1 cellular context compared by ENCODE assay signal in genomic region chr9:112486221-112487007, GRCh38.
TF ChIP-seq lines count a peak whose summit lies in the region.

A gene with protein sequence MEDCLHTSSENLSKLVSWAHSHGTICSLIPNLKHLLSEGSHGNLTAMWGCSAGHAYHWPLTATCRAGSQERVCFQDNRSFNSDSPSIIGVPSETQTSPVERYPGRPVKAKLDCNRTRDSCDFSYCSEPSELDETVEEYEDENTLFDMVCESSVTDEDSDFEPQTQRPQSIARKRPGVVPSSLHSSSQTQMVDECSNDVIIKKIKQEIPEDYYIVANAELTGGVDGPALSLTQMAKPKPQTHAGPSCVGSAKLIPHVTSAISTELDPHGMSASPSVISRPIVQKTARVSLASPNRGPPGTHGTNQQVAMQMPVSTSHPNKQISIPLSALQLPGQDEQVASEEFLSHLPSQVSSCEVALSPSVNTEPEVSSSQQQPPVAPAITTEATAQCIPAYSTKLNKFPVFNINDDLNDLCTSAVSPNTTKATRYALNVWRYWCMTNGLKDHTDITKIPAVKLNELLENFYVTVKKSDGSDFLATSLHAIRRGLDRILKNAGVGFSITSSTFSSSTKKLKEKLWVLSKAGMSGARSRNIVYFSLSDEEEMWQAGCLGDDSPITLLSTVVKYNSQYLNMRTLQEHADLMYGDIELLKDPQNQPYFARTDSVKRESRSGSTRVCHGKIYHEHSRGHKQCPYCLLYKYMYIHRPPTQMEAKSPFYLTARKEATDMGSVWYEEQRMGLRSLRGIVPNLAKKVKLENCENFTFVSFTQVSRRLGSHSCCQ (plus strand): TSS chr9:112486827. CDS start chr9:112574081, 87,254 bp downstream.

TF ChIP-seq in GM12878, 131 proteins besides CTCF, POLR2A, EP300 and RAD21 (continued from another document and continues in another):
- TF ChIP-seq, protein P1, sequence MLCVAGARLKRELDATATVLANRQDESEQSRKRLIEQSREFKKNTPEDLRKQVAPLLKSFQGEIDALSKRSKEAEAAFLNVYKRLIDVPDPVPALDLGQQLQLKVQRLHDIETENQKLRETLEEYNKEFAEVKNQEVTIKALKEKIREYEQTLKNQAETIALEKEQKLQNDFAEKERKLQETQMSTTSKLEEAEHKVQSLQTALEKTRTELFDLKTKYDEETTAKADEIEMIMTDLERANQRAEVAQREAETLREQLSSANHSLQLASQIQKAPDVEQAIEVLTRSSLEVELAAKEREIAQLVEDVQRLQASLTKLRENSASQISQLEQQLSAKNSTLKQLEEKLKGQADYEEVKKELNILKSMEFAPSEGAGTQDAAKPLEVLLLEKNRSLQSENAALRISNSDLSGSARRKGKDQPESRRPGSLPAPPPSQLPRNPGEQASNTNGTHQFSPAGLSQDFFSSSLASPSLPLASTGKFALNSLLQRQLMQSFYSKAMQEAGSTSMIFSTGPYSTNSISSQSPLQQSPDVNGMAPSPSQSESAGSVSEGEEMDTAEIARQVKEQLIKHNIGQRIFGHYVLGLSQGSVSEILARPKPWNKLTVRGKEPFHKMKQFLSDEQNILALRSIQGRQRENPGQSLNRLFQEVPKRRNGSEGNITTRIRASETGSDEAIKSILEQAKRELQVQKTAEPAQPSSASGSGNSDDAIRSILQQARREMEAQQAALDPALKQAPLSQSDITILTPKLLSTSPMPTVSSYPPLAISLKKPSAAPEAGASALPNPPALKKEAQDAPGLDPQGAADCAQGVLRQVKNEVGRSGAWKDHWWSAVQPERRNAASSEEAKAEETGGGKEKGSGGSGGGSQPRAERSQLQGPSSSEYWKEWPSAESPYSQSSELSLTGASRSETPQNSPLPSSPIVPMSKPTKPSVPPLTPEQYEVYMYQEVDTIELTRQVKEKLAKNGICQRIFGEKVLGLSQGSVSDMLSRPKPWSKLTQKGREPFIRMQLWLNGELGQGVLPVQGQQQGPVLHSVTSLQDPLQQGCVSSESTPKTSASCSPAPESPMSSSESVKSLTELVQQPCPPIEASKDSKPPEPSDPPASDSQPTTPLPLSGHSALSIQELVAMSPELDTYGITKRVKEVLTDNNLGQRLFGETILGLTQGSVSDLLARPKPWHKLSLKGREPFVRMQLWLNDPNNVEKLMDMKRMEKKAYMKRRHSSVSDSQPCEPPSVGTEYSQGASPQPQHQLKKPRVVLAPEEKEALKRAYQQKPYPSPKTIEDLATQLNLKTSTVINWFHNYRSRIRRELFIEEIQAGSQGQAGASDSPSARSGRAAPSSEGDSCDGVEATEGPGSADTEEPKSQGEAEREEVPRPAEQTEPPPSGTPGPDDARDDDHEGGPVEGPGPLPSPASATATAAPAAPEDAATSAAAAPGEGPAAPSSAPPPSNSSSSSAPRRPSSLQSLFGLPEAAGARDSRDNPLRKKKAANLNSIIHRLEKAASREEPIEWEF (IDR thresholded peaks at IDR 0.05; ENCODE audit: insufficient replicate concordance, low read depth, low read length): no peak
- TF ChIP-seq NR2F1 (conservative IDR thresholded peaks at IDR 0.05): no peak
- TF ChIP-seq TCF12 (IDR thresholded peaks at IDR 0.05; ENCODE audit: low read depth, low read length): peak; percentile 69; the same call in 1 of the 2 replicates
- peak; percentile 78; the same call in 1 of the 2 replicates for TF ChIP-seq ZSCAN29 (IDR thresholded peaks at IDR 0.05)
- TF ChIP-seq, protein P2, sequence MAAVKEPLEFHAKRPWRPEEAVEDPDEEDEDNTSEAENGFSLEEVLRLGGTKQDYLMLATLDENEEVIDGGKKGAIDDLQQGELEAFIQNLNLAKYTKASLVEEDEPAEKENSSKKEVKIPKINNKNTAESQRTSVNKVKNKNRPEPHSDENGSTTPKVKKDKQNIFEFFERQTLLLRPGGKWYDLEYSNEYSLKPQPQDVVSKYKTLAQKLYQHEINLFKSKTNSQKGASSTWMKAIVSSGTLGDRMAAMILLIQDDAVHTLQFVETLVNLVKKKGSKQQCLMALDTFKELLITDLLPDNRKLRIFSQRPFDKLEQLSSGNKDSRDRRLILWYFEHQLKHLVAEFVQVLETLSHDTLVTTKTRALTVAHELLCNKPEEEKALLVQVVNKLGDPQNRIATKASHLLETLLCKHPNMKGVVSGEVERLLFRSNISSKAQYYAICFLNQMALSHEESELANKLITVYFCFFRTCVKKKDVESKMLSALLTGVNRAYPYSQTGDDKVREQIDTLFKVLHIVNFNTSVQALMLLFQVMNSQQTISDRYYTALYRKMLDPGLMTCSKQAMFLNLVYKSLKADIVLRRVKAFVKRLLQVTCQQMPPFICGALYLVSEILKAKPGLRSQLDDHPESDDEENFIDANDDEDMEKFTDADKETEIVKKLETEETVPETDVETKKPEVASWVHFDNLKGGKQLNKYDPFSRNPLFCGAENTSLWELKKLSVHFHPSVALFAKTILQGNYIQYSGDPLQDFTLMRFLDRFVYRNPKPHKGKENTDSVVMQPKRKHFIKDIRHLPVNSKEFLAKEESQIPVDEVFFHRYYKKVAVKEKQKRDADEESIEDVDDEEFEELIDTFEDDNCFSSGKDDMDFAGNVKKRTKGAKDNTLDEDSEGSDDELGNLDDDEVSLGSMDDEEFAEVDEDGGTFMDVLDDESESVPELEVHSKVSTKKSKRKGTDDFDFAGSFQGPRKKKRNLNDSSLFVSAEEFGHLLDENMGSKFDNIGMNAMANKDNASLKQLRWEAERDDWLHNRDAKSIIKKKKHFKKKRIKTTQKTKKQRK (IDR thresholded peaks at IDR 0.05; ENCODE audit: low read depth, low read length): no peak
- TF ChIP-seq CBX3 (IDR thresholded peaks at IDR 0.05; ENCODE audit: borderline replicate concordance, low read depth): no peak
- no peak for TF ChIP-seq RELA (IDR thresholded peaks at IDR 0.05; ENCODE audit: borderline replicate concordance, partially characterized antibody)
- no peak for TF ChIP-seq SRF (IDR thresholded peaks at IDR 0.05; ENCODE audit: low read depth in 2 of 2, low read length in 2 of 2)
- TF ChIP-seq ELK1 (IDR thresholded peaks at IDR 0.05; ENCODE audit: low read depth, low read length): peak; percentile 48; the same call in 1 of the 2 replicates
- no peak for TF ChIP-seq FOS (IDR thresholded peaks at IDR 0.05; ENCODE audit: borderline replicate concordance, extremely low read depth, insufficient read length)
- 0 out of 2 replicates have a peak, but pooled peaks have one; percentile 48 for TF ChIP-seq CBX5 (IDR thresholded peaks at IDR 0.05; ENCODE audit: low read depth)
- TF ChIP-seq BHLHE40 (IDR thresholded peaks at IDR 0.05; ENCODE audit: borderline replicate concordance in 1 of 2, low read depth in 2 of 2, low read length in 1 of 2): peak; percentile 84 to 94; a peak in 3 of 4 replicates
- TF ChIP-seq RCOR1 (conservative IDR thresholded peaks at IDR 0.05; ENCODE audit: low read depth, low read length): no peak
- TF ChIP-seq MLLT1 (IDR thresholded peaks at IDR 0.05): peak; percentile 67; the same call in 1 of the 2 replicates
- TF ChIP-seq RFX5 (IDR thresholded peaks at IDR 0.05; ENCODE audit: low read depth, low read length): no peak
- TF ChIP-seq EED (IDR thresholded peaks at IDR 0.05; ENCODE audit: low read depth): no peak
- no peak; the same call in none of the 2 replicates for TF ChIP-seq GATAD2B (conservative IDR thresholded peaks at IDR 0.05; ENCODE audit: low read depth)
- TF ChIP-seq MXI1 (IDR thresholded peaks at IDR 0.05; ENCODE audit: low read depth, low read length): peak; percentile 88
- no peak; the same call in 1 of the 2 replicates for TF ChIP-seq MTA3 (IDR thresholded peaks at IDR 0.05; ENCODE audit: borderline replicate concordance, low read length)
- TF ChIP-seq HDAC6 (IDR thresholded peaks at IDR 0.05; ENCODE audit: unreplicated experiment): no peak
- TF ChIP-seq TARDBP (IDR thresholded peaks at IDR 0.05; ENCODE audit: borderline replicate concordance): no peak
- no peak for TF ChIP-seq FOXM1 (IDR thresholded peaks at IDR 0.05; ENCODE audit: low read depth, low read length)
- TF ChIP-seq BMI1 (IDR thresholded peaks at IDR 0.05; ENCODE audit: borderline replicate concordance): no peak
- TF ChIP-seq, protein P3, sequence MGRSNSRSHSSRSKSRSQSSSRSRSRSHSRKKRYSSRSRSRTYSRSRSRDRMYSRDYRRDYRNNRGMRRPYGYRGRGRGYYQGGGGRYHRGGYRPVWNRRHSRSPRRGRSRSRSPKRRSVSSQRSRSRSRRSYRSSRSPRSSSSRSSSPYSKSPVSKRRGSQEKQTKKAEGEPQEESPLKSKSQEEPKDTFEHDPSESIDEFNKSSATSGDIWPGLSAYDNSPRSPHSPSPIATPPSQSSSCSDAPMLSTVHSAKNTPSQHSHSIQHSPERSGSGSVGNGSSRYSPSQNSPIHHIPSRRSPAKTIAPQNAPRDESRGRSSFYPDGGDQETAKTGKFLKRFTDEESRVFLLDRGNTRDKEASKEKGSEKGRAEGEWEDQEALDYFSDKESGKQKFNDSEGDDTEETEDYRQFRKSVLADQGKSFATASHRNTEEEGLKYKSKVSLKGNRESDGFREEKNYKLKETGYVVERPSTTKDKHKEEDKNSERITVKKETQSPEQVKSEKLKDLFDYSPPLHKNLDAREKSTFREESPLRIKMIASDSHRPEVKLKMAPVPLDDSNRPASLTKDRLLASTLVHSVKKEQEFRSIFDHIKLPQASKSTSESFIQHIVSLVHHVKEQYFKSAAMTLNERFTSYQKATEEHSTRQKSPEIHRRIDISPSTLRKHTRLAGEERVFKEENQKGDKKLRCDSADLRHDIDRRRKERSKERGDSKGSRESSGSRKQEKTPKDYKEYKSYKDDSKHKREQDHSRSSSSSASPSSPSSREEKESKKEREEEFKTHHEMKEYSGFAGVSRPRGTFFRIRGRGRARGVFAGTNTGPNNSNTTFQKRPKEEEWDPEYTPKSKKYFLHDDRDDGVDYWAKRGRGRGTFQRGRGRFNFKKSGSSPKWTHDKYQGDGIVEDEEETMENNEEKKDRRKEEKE (IDR thresholded peaks at IDR 0.05): no peak
- no peak for TF ChIP-seq ETV6 (conservative IDR thresholded peaks at IDR 0.05 in 1 of 2, IDR thresholded peaks at IDR 0.05 in 1 of 2; ENCODE audit: borderline replicate concordance in 1 of 2, low read depth in 1 of 2)
- peak; percentile 83 for TF ChIP-seq GABPA (IDR thresholded peaks at IDR 0.05; ENCODE audit: low read depth)
- TF ChIP-seq, protein P4, sequence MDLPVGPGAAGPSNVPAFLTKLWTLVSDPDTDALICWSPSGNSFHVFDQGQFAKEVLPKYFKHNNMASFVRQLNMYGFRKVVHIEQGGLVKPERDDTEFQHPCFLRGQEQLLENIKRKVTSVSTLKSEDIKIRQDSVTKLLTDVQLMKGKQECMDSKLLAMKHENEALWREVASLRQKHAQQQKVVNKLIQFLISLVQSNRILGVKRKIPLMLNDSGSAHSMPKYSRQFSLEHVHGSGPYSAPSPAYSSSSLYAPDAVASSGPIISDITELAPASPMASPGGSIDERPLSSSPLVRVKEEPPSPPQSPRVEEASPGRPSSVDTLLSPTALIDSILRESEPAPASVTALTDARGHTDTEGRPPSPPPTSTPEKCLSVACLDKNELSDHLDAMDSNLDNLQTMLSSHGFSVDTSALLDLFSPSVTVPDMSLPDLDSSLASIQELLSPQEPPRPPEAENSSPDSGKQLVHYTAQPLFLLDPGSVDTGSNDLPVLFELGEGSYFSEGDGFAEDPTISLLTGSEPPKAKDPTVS (IDR thresholded peaks at IDR 0.05; ENCODE audit: low read depth, low read length): no peak
- TF ChIP-seq, protein P5, sequence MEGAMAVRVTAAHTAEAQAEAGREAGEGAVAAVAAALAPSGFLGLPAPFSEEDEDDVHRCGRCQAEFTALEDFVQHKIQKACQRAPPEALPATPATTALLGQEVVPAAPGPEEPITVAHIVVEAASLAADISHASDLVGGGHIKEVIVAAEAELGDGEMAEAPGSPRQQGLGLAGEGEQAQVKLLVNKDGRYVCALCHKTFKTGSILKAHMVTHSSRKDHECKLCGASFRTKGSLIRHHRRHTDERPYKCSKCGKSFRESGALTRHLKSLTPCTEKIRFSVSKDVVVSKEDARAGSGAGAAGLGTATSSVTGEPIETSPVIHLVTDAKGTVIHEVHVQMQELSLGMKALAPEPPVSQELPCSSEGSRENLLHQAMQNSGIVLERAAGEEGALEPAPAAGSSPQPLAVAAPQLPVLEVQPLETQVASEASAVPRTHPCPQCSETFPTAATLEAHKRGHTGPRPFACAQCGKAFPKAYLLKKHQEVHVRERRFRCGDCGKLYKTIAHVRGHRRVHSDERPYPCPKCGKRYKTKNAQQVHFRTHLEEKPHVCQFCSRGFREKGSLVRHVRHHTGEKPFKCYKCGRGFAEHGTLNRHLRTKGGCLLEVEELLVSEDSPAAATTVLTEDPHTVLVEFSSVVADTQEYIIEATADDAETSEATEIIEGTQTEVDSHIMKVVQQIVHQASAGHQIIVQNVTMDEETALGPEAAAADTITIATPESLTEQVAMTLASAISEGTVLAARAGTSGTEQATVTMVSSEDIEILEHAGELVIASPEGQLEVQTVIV (IDR thresholded peaks at IDR 0.05; ENCODE audit: borderline replicate concordance, partially characterized antibody): no peak
- TF ChIP-seq SMC3 (IDR thresholded peaks at IDR 0.05; ENCODE audit: borderline replicate concordance, low read length): no peak
- TF ChIP-seq SMARCA5 (IDR thresholded peaks at IDR 0.05): peak; percentile 17; the same call in 1 of the 2 replicates
- peak; percentile 95 for TF ChIP-seq POLR2AphosphoS5 (IDR thresholded peaks at IDR 0.05; ENCODE audit: low read length)
- TF ChIP-seq CREM (IDR thresholded peaks at IDR 0.05; ENCODE audit: low read depth): peak; percentile 54; the same call in 1 of the 2 replicates
- TF ChIP-seq CREB1 (IDR thresholded peaks at IDR 0.05; ENCODE audit: low read depth): peak; percentile 82
- TF ChIP-seq CBFB (IDR thresholded peaks at IDR 0.05; ENCODE audit: low read depth): peak; percentile 51; the same call in 1 of the 2 replicates
- no peak for TF ChIP-seq YY1 (IDR thresholded peaks at IDR 0.05; ENCODE audit: low read depth, low read length)
- no peak for TF ChIP-seq CEBPB (IDR thresholded peaks at IDR 0.05; ENCODE audit: borderline replicate concordance in 1 of 2, low read depth in 2 of 2, low read length in 2 of 2)
